Comparison of ENCODE assay signal across 18 cellular contexts in genomic region chr1:40045766-40046165, GRCh38. TPM values are rescaled to one million over a fixed set of nuclear protein-coding genes. Genes with fewer than 3 reads are reported as not detected.
DNase-seq lines count a peak whose midpoint lies in the region; ATAC-seq and TF ChIP-seq lines count a peak whose summit lies in the region.
"Had no signal": no experiment of that assay in that cellular context is flagged by ENCODE, and none has a peak within 500 bp of the region (broad histone marks: within the 10 kb centered on the region; RNA-seq: fewer than 3 reads in every experiment).

No MANE protein-coding gene starts in this region.

- H3K4me1 ChIP-seq in BLaER1 treated with 17β-estradiol and CSF1 and Interleukin-3, amounts not matched to agents 10 nM and 100 nM = peaks cover 36 to 92% (median 77%) of the 10 kb centered on the region in 10 experiments
- H3K4me1 ChIP-seq: BE2C had no signal

- peak overlapping the region in 5 of 11 experiments; percentile 6 to 38 (median 14); a peak in 6 of 22 replicates for H3K27ac ChIP-seq in BLaER1 treated with 17β-estradiol and CSF1 and Interleukin-3, amounts not matched to agents 10 nM and 100 nM
- no peak overlapping the region for H3K27ac ChIP-seq in CD4-positive, alpha-beta T cell (ENCODE audit: low read depth, low read length)

- peaks cover 67 to 98% (median 85%) of the 10 kb centered on the region in 11 experiments for H4K20me1 ChIP-seq in BLaER1 treated with 17β-estradiol and CSF1 and Interleukin-3, amounts not matched to agents 10 nM and 100 nM

- peaks cover 86% of the 10 kb centered on the region for H3K4me1 Mint-ChIP-seq in CD4-positive, alpha-beta T cell (ENCODE audit: low read depth)
- H3K4me1 Mint-ChIP-seq in immature natural killer cell = peaks cover 89 to 94% of the 10 kb centered on the region in 2 donors

- no peaks in the 10 kb centered on the region for H3K9me3 ChIP-seq in BLaER1 treated with 17β-estradiol and CSF1 and Interleukin-3, amounts not matched to agents 10 nM and 100 nM (replicated peaks in 1 of 11)
- H3K9me3 ChIP-seq in CD4-positive, alpha-beta T cell (ENCODE audit: control insufficient read depth, low read length) = no peaks in the 10 kb centered on the region
- H3K9me3 ChIP-seq: BE2C, HAP-1, upper lobe of left lung had no signal

- CTCF ChIA-PET in CD4-positive, alpha-beta T cell (lab: Charles Lee) = no interaction called here

- TF ChIP-seq CTCF in CD4-positive, alpha-beta T cell (IDR thresholded peaks at IDR 0.05) = no peak

- peak overlapping the region; percentile 74 for H3K4me3 Mint-ChIP-seq in CD4-positive, alpha-beta T cell
- H3K4me3 Mint-ChIP-seq in immature natural killer cell = peak overlapping the region; percentile 69 to 99 (median 79)

- peak overlapping the region in 9 of 11 experiments; percentile 16 to 100 (median 93); a peak in 16 of 22 replicates for H3K4me2 ChIP-seq in BLaER1 treated with 17β-estradiol and CSF1 and Interleukin-3, amounts not matched to agents 10 nM and 100 nM

- H3K4me3 ChIP-seq in BLaER1 treated with 17β-estradiol and CSF1 and Interleukin-3, amounts not matched to agents 10 nM and 100 nM = peak overlapping the region in 3 of 10 experiments; percentile 32 to 98 (median 87); a peak in 4 of 20 replicates
- H3K4me3 ChIP-seq: HAP-1, upper lobe of left lung had no signal

- H3K9me3 Mint-ChIP-seq in CD4-positive, alpha-beta T cell = no peaks in the 10 kb centered on the region
- H3K9me3 Mint-ChIP-seq in activated naive CD4-positive, alpha-beta T cell treated with anti-CD3 and anti-CD28 coated beads, Interleukin-2, amount 50 U/mL, for 72 hours = no peaks in the 10 kb centered on the region
- no peaks in the 10 kb centered on the region for H3K9me3 Mint-ChIP-seq in immature natural killer cell
- H3K9me3 Mint-ChIP-seq: stimulated activated naive B cell treated with anti-CD40 and anti-IgM and Interleukin-4, amounts not matched to agents 10 μg/mL and 1 μg/mL and 100 μg/mL, for 72 hours had no signal

- peak overlapping the region; percentile 95 for H3K27ac Mint-ChIP-seq in CD4-positive, alpha-beta T cell
- H3K27ac Mint-ChIP-seq in activated naive CD4-positive, alpha-beta T cell treated with anti-CD3 and anti-CD28 coated beads, Interleukin-2, amount 50 U/mL, for 72 hours = peak overlapping the region; percentile 76 to 88
- peak overlapping the region; percentile 83 to 98 (median 86) for H3K27ac Mint-ChIP-seq in immature natural killer cell

- H3K36me3 ChIP-seq in BLaER1 treated with 17β-estradiol and CSF1 and Interleukin-3, amounts not matched to agents 10 nM and 100 nM = peaks cover 61 to 89% (median 84%) of the 10 kb centered on the region in 11 experiments
- H3K36me3 ChIP-seq: BE2C had no signal

- H3K27me3 ChIP-seq in BLaER1 treated with 17β-estradiol and CSF1 and Interleukin-3, amounts not matched to agents 10 nM and 100 nM = no peaks in the 10 kb centered on the region
- H3K27me3 ChIP-seq in CD4-positive, alpha-beta T cell (ENCODE audit: control insufficient read depth, insufficient read depth, low read length) = no peaks in the 10 kb centered on the region
- H3K27me3 ChIP-seq: BE2C, upper lobe of left lung had no signal

- no peak for ATAC-seq in CD4-positive, alpha-beta T cell (ENCODE audit: poor library complexity)
- no peak for ATAC-seq in activated naive CD4-positive, alpha-beta T cell treated with anti-CD3 and anti-CD28 coated beads, Interleukin-2, amount 50 U/mL, for 72 hours
- ATAC-seq in GM18858 (IDR thresholded peaks at IDR 0.05; ENCODE audit: unreplicated experiment) = no peak
- ATAC-seq in sciatic nerve = no peak
- ATAC-seq: left colon; stimulated activated naive B cell treated with anti-CD40 and anti-IgM and Interleukin-4, amounts not matched to agents 10 μg/mL and 1 μg/mL and 100 μg/mL, for 72 hours had no signal

- DNase-seq in CD4-positive, alpha-beta T cell = no peak
- DNase-seq in activated naive CD4-positive, alpha-beta T cell treated with anti-CD3 and anti-CD28 coated beads, Interleukin-2, amount 50 U/mL, for 72 hours (ENCODE audit: low spot score in 2 of 2) = no peak
- no peak for DNase-seq in immature natural killer cell
- DNase-seq in iPS-NIHi11 (ENCODE audit: low spot score) = no peak
- no peak for DNase-seq in sciatic nerve (ENCODE audit: low spot score)
- DNase-seq in NOMO-1 (lab: John Stamatoyannopoulos, UW; ENCODE audit: unreplicated experiment in 2 of 2) = no peak
- DNase-seq: activated CD4-positive, CD25-positive, alpha-beta regulatory T cell treated with anti-CD3 and anti-CD28 coated beads, Interleukin-2, amount 50 U/mL, for 72 hours; activated effector memory CD4-positive, alpha-beta T cell treated with anti-CD3 and anti-CD28 coated beads, Interleukin-2, amount 50 U/mL, for 16 hours; BE2C; effector CD4-positive, alpha-beta T cell; left colon; Right ventricle myocardium superior; stimulated activated naive B cell treated with anti-CD40 and anti-IgM and Interleukin-4, amounts not matched to agents 10 μg/mL and 1 μg/mL and 100 μg/mL, for 72 hours; T1000; upper lobe of left lung had no signal

- intact Hi-C loops in CD4-positive, alpha-beta T cell (cut with DNase I, micrococcal nuclease) = loop anchor here in 1 of 2 experiments (10.0 kb wide), 1 partner anchor 649 kb away; the partner anchor contains the start of gene NFYC
- intact Hi-C loops in sciatic nerve (cut with DNase I) = no loop called here

- no peaks in the 10 kb centered on the region for H3K27me3 Mint-ChIP-seq in CD4-positive, alpha-beta T cell
- H3K27me3 Mint-ChIP-seq in immature natural killer cell (ENCODE audit: low read depth in 3 of 3) = peaks cover under 1 to 8% (median 2%) of the 10 kb centered on the region in 3 donors
- H3K27me3 Mint-ChIP-seq: stimulated activated naive B cell treated with anti-CD40 and anti-IgM and Interleukin-4, amounts not matched to agents 10 μg/mL and 1 μg/mL and 100 μg/mL, for 72 hours had no signal

- H3K36me3 Mint-ChIP-seq in CD4-positive, alpha-beta T cell (ENCODE audit: low read depth) = peaks cover 80% of the 10 kb centered on the region
- peaks cover 24 to 56% of the 10 kb centered on the region in 2 donors for H3K36me3 Mint-ChIP-seq in activated naive CD4-positive, alpha-beta T cell treated with anti-CD3 and anti-CD28 coated beads, Interleukin-2, amount 50 U/mL, for 72 hours
- H3K36me3 Mint-ChIP-seq in immature natural killer cell = peaks cover 12 to 21% (median 21%) of the 10 kb centered on the region in 3 donors

- peak overlapping the region in 3 of 11 experiments; percentile 3 to 93 (median 48); a peak in 4 of 22 replicates for H3K9ac ChIP-seq in BLaER1 treated with 17β-estradiol and CSF1 and Interleukin-3, amounts not matched to agents 10 nM and 100 nM

- POLR2A ChIA-PET in CD4-positive, alpha-beta T cell (lab: Charles Lee) = interaction anchor here (0.9 to 1.5 kb wide), 4 partner anchors 11 to 15 kb away, joined by 3 read pairs; no protein-coding TSS in a partner anchor

RNA-seq across cellular contexts. Expression of gene CAP1, which starts 5.2 kb away (rescaled TPM):
- 100 to 1,000 TPM; 121 to 126 TPM for total RNA-seq in CD4-positive, alpha-beta T cell
- total RNA-seq in activated naive CD4-positive, alpha-beta T cell treated with anti-CD3 and anti-CD28 coated beads, Interleukin-2, amount 50 U/mL, for 72 hours = 100 to 1,000 TPM; 578 to 634 TPM
- 1,000 to 10,000 TPM in 1 of 3 donors, 100 to 1,000 TPM in 2; 766 to 1,293 (median 950) TPM for polyA plus RNA-seq in immature natural killer cell
- 359 TPM for total RNA-seq in sciatic nerve

RNA-seq across cellular contexts. Expression of gene PPT1, which starts 51.3 kb away (rescaled TPM):
- 10 to 100 TPM; 31.9 to 34.5 TPM for total RNA-seq in CD4-positive, alpha-beta T cell
- 10 to 100 TPM; 81.8 to 84.1 TPM for total RNA-seq in activated naive CD4-positive, alpha-beta T cell treated with anti-CD3 and anti-CD28 coated beads, Interleukin-2, amount 50 U/mL, for 72 hours
- polyA plus RNA-seq in immature natural killer cell = 100 to 1,000 TPM in 2 of 3 donors, 10 to 100 TPM in 1; 76.2 to 160 (median 128) TPM
- total RNA-seq in sciatic nerve = 80.3 TPM
